ENCODE assay signal across 20 cellular contexts in the genomic region with DNA sequence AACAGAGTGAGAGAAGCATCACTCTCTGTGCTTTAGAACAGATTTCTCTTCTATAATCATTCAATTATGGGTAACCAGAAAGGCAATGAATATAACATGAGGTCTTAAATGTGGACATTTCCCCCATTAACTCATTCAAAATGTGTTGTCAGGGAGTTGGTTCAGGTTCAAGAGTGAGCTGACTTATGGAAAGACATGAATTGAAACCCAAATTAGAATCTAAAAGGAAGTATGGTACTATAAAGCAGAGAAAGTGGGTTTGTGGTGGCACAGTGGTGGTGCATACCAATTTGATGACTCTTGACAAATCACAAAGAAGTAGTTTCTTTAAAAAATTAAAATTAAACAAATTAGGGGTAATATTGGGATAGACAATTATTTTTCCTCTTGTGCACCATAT.
"Had no signal": no experiment of that assay in that cellular context is flagged by ENCODE, and none has a peak within 500 bp of the region (broad histone marks: within the 10 kb centered on the region; RNA-seq: fewer than 3 reads in every experiment).

No MANE protein-coding gene starts in this region.

- H3K4me1 ChIP-seq: adrenal gland, body of pancreas, left lung, right lobe of liver had no signal

- DNase-seq: activated CD4-positive, alpha-beta memory T cell treated with anti-CD3 and anti-CD28 coated beads for 36 hours; activated CD4-positive, alpha-beta T cell treated with anti-CD3 and anti-CD28 coated beads for 36 hours; activated gamma-delta T cell treated with Interleukin-2 at 50 U/mL for 16 hours; activated T-cell treated with anti-CD3 and anti-CD28 coated beads for 4 hours; adrenal gland; caudate nucleus; effector memory CD8-positive, alpha-beta T cell; kidney; mammary epithelial cell; occipital lobe; right lobe of liver; small intestine; stimulated activated CD4-positive, alpha-beta T cell treated with anti-CD3 and anti-CD28 coated beads, Interleukin-15, amount 100 ng/mL, for 24 hours; stimulated activated CD4-positive, alpha-beta T cell treated with anti-CD3 and anti-CD28 coated beads, Interleukin-2, amount 100 ng/mL, for 48 hours; stimulated activated naive CD8-positive, alpha-beta T cell treated with anti-CD3 and anti-CD28 coated beads, Interleukin-15, amount 100 ng/mL, for 72 hours; SW 1271; T-helper 2 cell had no signal

- H3K4me3 ChIP-seq: adrenal gland, body of pancreas, left lung, right lobe of liver had no signal

- H3K27me3 ChIP-seq: adrenal gland, body of pancreas, left lung, right lobe of liver had no signal

- H3K9me3 ChIP-seq: adrenal gland, body of pancreas, right lobe of liver had no signal

- H3K27ac ChIP-seq: adrenal gland, body of pancreas, right lobe of liver had no signal

- ATAC-seq: activated CD4-positive, alpha-beta T cell treated with anti-CD3 and anti-CD28 coated beads for 36 hours; activated naive CD4-positive, alpha-beta T cell treated with anti-CD3 and anti-CD28 coated beads, Interleukin-2, amount 50 U/mL, for 72 hours; effector memory CD8-positive, alpha-beta T cell; right lobe of liver; stimulated activated naive CD8-positive, alpha-beta T cell treated with anti-CD3 and anti-CD28 coated beads, Interleukin-15, amount 100 ng/mL, for 72 hours had no signal

- H3K36me3 ChIP-seq: adrenal gland, left lung, right lobe of liver had no signal
